ENCODE assay signal across 17 cellular contexts in genomic region chr1:3003039-3003940, GRCh38. TPM values are rescaled to one million over a fixed set of nuclear protein-coding genes. Genes with fewer than 3 reads are reported as not detected.
DNase-seq lines count a peak whose midpoint lies in the region; ATAC-seq and TF ChIP-seq lines count a peak whose summit lies in the region.
"Had no signal": no experiment of that assay in that cellular context is flagged by ENCODE, and none has a peak within 500 bp of the region (broad histone marks: within the 10 kb centered on the region; RNA-seq: fewer than 3 reads in every experiment).

No MANE protein-coding gene starts in this region.

- no peak overlapping the region for H2BK12ac ChIP-seq in neuronal stem cell (ENCODE audit: low read length)

- H2BK5ac ChIP-seq in neuronal stem cell (ENCODE audit: low read length), result no peak overlapping the region

- no peak overlapping the region for H3K4me2 ChIP-seq in neuronal stem cell (ENCODE audit: insufficient read depth, low read length, poor library complexity, severe bottlenecking)

- DNase-seq in right cardiac atrium, result peak in 2 of 3 donors; percentile 29 to 32
- no peak for DNase-seq in left ventricle myocardium inferior
- DNase-seq in chondrocyte (ENCODE audit: low spot score), result peak; percentile 84
- no peak for DNase-seq in neuronal stem cell (ENCODE audit: low spot score)
- DNase-seq in aorta, result peak; percentile 29 to 75
- no peak for DNase-seq in NCI-H524 treated with DMSO at 0.1 percent for 48 hours (lab: John Stamatoyannopoulos, UW)
- no peak for DNase-seq in stimulated activated naive B cell treated with anti-CD40 and anti-IgM and Interleukin-4, amounts not matched to agents 10 μg/mL and 1 μg/mL and 100 μg/mL, for 72 hours
- DNase-seq: AML-193; CD4-positive, CD25-positive, alpha-beta regulatory T cell; EL; H7; KG1; NCI-H1048; NCI-H1436 treated with DMSO at 0.1 percent for 48 hours; NCI-H2081 treated with DMSO at 0.1 percent for 48 hours; NCI-H524; SHP77 had no signal

- H3K27ac ChIP-seq in right cardiac atrium (ENCODE audit: low read length) (no peak overlapping the region), left ventricle myocardium inferior (replicated peaks) (no peak overlapping the region), neuronal stem cell (replicated peaks; ENCODE audit: low read length) (no peak overlapping the region), aorta (ENCODE audit: low read depth in 1 of 2, low read length in 2 of 2) (no peak overlapping the region)

- H3K36me3 ChIP-seq in left ventricle myocardium inferior (no peaks in the 10 kb centered on the region), neuronal stem cell (replicated peaks in 1 of 2; ENCODE audit: control insufficient read depth in 2 of 2, insufficient read depth in 2 of 2, low read length in 2 of 2) (no peaks in the 10 kb centered on the region), aorta (ENCODE audit: control insufficient read depth in 1 of 2, insufficient read depth in 2 of 2, low read length in 1 of 2) (no peaks in the 10 kb centered on the region)

- H4K8ac ChIP-seq in neuronal stem cell (ENCODE audit: low read depth, low read length), result peak overlapping the region; percentile 52

- no peak overlapping the region for H3K4ac ChIP-seq in neuronal stem cell (ENCODE audit: low read length)

- peaks cover 19% of the 10 kb centered on the region for H3K9me3 Mint-ChIP-seq in chondrocyte (ENCODE audit: low read depth)
- H3K9me3 Mint-ChIP-seq in stimulated activated naive B cell treated with anti-CD40 and anti-IgM and Interleukin-4, amounts not matched to agents 10 μg/mL and 1 μg/mL and 100 μg/mL, for 72 hours, result peaks cover 15 to 17% of the 10 kb centered on the region in 2 donors

- H2AK5ac ChIP-seq in neuronal stem cell (ENCODE audit: low read depth, low read length), result no peak overlapping the region

- no peak overlapping the region for H3K4me3 Mint-ChIP-seq in chondrocyte (ENCODE audit: unreplicated experiment)
- no peak overlapping the region for H3K4me3 Mint-ChIP-seq in stimulated activated naive B cell treated with anti-CD40 and anti-IgM and Interleukin-4, amounts not matched to agents 10 μg/mL and 1 μg/mL and 100 μg/mL, for 72 hours
- H3K4me3 Mint-ChIP-seq: CD4-positive, CD25-positive, alpha-beta regulatory T cell had no signal

- H3K4me1 ChIP-seq in right cardiac atrium (ENCODE audit: control insufficient read depth, insufficient read depth, low read length) (no peaks in the 10 kb centered on the region), left ventricle myocardium inferior (no peaks in the 10 kb centered on the region), neuronal stem cell (ENCODE audit: control insufficient read depth in 2 of 2, insufficient read depth in 1 of 2, low read depth in 1 of 2, low read length in 2 of 2) (no peaks in the 10 kb centered on the region), aorta (ENCODE audit: control insufficient read depth in 1 of 2, insufficient read depth in 2 of 2, low read length in 2 of 2) (peaks cover 2 to 3% of the 10 kb centered on the region in 2 donors)

- no peak overlapping the region for H3K4me3 ChIP-seq in right cardiac atrium (ENCODE audit: low read length)
- no peak overlapping the region for H3K4me3 ChIP-seq in left ventricle myocardium inferior
- H3K4me3 ChIP-seq in neuronal stem cell (ENCODE audit: low read length in 2 of 2), result no peak overlapping the region
- H3K4me3 ChIP-seq in aorta (ENCODE audit: low read length in 2 of 2), result no peak overlapping the region

- H3K27me3 ChIP-seq in right cardiac atrium (ENCODE audit: control insufficient read depth, insufficient read depth) (no peaks in the 10 kb centered on the region), left ventricle myocardium inferior (ENCODE audit: low read depth) (peaks cover 82% of the 10 kb centered on the region), neuronal stem cell (ENCODE audit: control insufficient read depth in 3 of 3, insufficient read depth in 3 of 3, low read depth in 1 of 3, low read length in 3 of 3) (peaks cover 0 to 53% (median 0%) of the 10 kb centered on the region in 3 experiments), aorta (ENCODE audit: control insufficient read depth in 1 of 2, insufficient read depth in 2 of 2, low read length in 1 of 2) (no peaks in the 10 kb centered on the region)

- H3K18ac ChIP-seq in neuronal stem cell (ENCODE audit: low read length), result peak overlapping the region; percentile 73

- no peak overlapping the region for H2AFZ ChIP-seq in neuronal stem cell (ENCODE audit: low read length)

- no peaks in the 10 kb centered on the region for H3K27me3 Mint-ChIP-seq in chondrocyte (ENCODE audit: low read depth)
- peaks cover 18 to 53% of the 10 kb centered on the region in 2 donors for H3K27me3 Mint-ChIP-seq in stimulated activated naive B cell treated with anti-CD40 and anti-IgM and Interleukin-4, amounts not matched to agents 10 μg/mL and 1 μg/mL and 100 μg/mL, for 72 hours

- H3K36me3 Mint-ChIP-seq in chondrocyte (ENCODE audit: low read depth), result peaks cover 1% of the 10 kb centered on the region
- peaks cover 4% of the 10 kb centered on the region in 2 donors for H3K36me3 Mint-ChIP-seq in stimulated activated naive B cell treated with anti-CD40 and anti-IgM and Interleukin-4, amounts not matched to agents 10 μg/mL and 1 μg/mL and 100 μg/mL, for 72 hours

- H3K9me3 ChIP-seq in right cardiac atrium (ENCODE audit: control insufficient read depth, low read length), result peaks cover 2% of the 10 kb centered on the region
- peaks cover 15% of the 10 kb centered on the region for H3K9me3 ChIP-seq in left ventricle myocardium inferior (replicated peaks)
- H3K9me3 ChIP-seq in neuronal stem cell (replicated peaks in 1 of 2; ENCODE audit: control insufficient read depth in 2 of 2, insufficient read depth in 1 of 2, low read depth in 1 of 2, low read length in 2 of 2), result peaks cover 7 to 8% of the 10 kb centered on the region in 2 donors
- H3K9me3 ChIP-seq in aorta (ENCODE audit: control insufficient read depth, low read length), result no peaks in the 10 kb centered on the region

- H4K91ac ChIP-seq in neuronal stem cell (ENCODE audit: low read depth, low read length, poor library complexity), result no peak overlapping the region

- no peak overlapping the region for H2BK120ac ChIP-seq in neuronal stem cell (ENCODE audit: low read depth, low read length)

- ATAC-seq in right cardiac atrium (no peak), aorta (ENCODE audit: low FRiP score) (no peak)
- no peak for ATAC-seq in stimulated activated naive B cell treated with anti-CD40 and anti-IgM and Interleukin-4, amounts not matched to agents 10 μg/mL and 1 μg/mL and 100 μg/mL, for 72 hours (replicated peaks)

- H2BK15ac ChIP-seq in neuronal stem cell (ENCODE audit: low read length), result no peak overlapping the region

- H3K23ac ChIP-seq in neuronal stem cell (ENCODE audit: low read depth, low read length, poor library complexity), result peak overlapping the region; percentile 29

- 84% methylated on average over 32 of the region's 32 CpGs for WGBS in right cardiac atrium
- WGBS in neuronal stem cell (ENCODE audit: extremely low coverage in 2 of 2, insufficient read length in 2 of 2, insufficient replicate concordance in 1 of 2), 2 donors, result no CpG with 5 or more reads among the region's 32 CpGs
- 90 to 92% methylated on average over 32 of the region's 32 CpGs for WGBS in aorta, 2 donors

- no peak for TF ChIP-seq CTCF in left ventricle myocardium inferior (IDR thresholded peaks at IDR 0.05; ENCODE audit: borderline replicate concordance)
- TF ChIP-seq CTCF in chondrocyte (IDR thresholded peaks at IDR 0.05), result no peak

- no peak overlapping the region for H3K27ac Mint-ChIP-seq in chondrocyte (ENCODE audit: unreplicated experiment)
- H3K27ac Mint-ChIP-seq in stimulated activated naive B cell treated with anti-CD40 and anti-IgM and Interleukin-4, amounts not matched to agents 10 μg/mL and 1 μg/mL and 100 μg/mL, for 72 hours, result no peak overlapping the region
- H3K27ac Mint-ChIP-seq: CD4-positive, CD25-positive, alpha-beta regulatory T cell had no signal

- H3K79me1 ChIP-seq in neuronal stem cell (ENCODE audit: low read depth, low read length), result no peaks in the 10 kb centered on the region

- intact Hi-C loops in right cardiac atrium (cut with DNase I), result no loop called here
- intact Hi-C loops in left ventricle myocardium inferior (cut with micrococcal nuclease), result no loop called here
- intact Hi-C loops in aorta (cut with DNase I), result loop anchor here in 1 of 2 donors (5.0 kb wide), 1 partner anchor 76 kb away; no protein-coding TSS in a partner anchor

- peaks cover 15% of the 10 kb centered on the region for H3K4me1 Mint-ChIP-seq in chondrocyte (ENCODE audit: low read depth)
- no peaks in the 10 kb centered on the region for H3K4me1 Mint-ChIP-seq in stimulated activated naive B cell treated with anti-CD40 and anti-IgM and Interleukin-4, amounts not matched to agents 10 μg/mL and 1 μg/mL and 100 μg/mL, for 72 hours
- H3K4me1 Mint-ChIP-seq: CD4-positive, CD25-positive, alpha-beta regulatory T cell had no signal

- no peak overlapping the region for H3K14ac ChIP-seq in neuronal stem cell (ENCODE audit: low read length)

- no peak overlapping the region for H3K9ac ChIP-seq in neuronal stem cell (ENCODE audit: low read depth, low read length, poor library complexity)

RNA-seq across cellular contexts. Expression of gene ACTRT2, which starts 18.0 kb away (rescaled TPM):
- total RNA-seq in right cardiac atrium (not detected), left ventricle myocardium inferior (not detected), chondrocyte (not detected in 3 replicates), aorta (not detected)
- polyA plus RNA-seq in right cardiac atrium (not detected), aorta (not detected)
- 0.29 TPM for polyA plus RNA-seq in neuronal stem cell (2013, experiment 1 of 2)
- polyA plus RNA-seq in neuronal stem cell (2013, experiment 2 of 2), result 0.29 TPM
- total RNA-seq: CD4-positive, CD25-positive, alpha-beta regulatory T cell had no signal
- polyA plus RNA-seq: CD4-positive, CD25-positive, alpha-beta regulatory T cell had no signal

Comparison
In these comparisons a context has a peak if more than half of its experiments do, and no peak if none do; other contexts are left out.
1. DNase-seq: peak in right cardiac atrium (2 of 3), chondrocyte (single experiment) and aorta (2 of 2); none in left ventricle myocardium inferior (single experiment), neuronal stem cell (single experiment), NCI-H524 treated with DMSO at 0.1 percent for 48 hours (single experiment) and stimulated activated naive B cell treated with anti-CD40 and anti-IgM and Interleukin-4, amounts not matched to agents 10 μg/mL and 1 μg/mL and 100 μg/mL, for 72 hours (single experiment).